In the genomic region with DNA sequence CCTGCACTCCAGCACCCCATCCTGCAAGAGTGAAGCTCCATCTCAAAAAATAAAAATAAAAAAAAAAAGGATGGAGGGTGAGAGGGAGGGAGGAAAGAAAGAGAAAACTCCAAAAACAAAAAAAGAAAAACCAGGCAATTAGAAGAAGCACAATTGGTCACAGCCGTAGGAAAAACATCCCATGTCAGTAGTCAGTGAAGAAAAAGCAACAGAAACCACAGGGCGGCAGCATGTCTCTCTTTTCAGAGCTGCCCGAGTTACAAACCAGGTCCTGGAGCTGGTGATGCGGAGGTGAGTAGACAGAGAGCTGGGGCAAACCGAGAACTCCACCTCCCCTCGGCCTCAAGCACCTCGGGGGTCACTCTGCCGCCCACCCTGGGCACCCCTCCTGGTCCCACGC, we compare ENCODE assay signal across 9 cellular contexts. TPM values are rescaled to one million over a fixed set of nuclear protein-coding genes. Genes with fewer than 3 reads are reported as not detected.
DNase-seq lines count a peak whose midpoint lies in the region; TF ChIP-seq lines count a peak whose summit lies in the region.
"Not testable (repeated sequence)": the region's sequence is repeated elsewhere in the genome, so short reads cannot be mapped to it uniquely, and the experiment has no call there.
"Had no signal": no experiment of that assay in that cellular context is flagged by ENCODE, and none has a peak within 500 bp of the region (broad histone marks: within the 10 kb centered on the region; RNA-seq: fewer than 3 reads in every experiment).

No MANE protein-coding gene starts in this region.

- not testable (repeated sequence) for H3K4me3 ChIP-seq in epithelial cell of esophagus (ENCODE audit: low read length); kidney epithelial cell (ENCODE audit: low read depth, low read length)

- H3K36me3 Mint-ChIP-seq in type B pancreatic cell, result not testable (repeated sequence)

- not testable (repeated sequence) for H3K27ac Mint-ChIP-seq in type B pancreatic cell

- not testable (repeated sequence) for H3K36me3 ChIP-seq in kidney epithelial cell (ENCODE audit: control insufficient read depth, insufficient read depth, low read length)

- TF ChIP-seq CTCF in epithelial cell of esophagus (IDR thresholded peaks at IDR 0.05; ENCODE audit: insufficient read depth, low read depth, low read length, missing control alignments) (peak; percentile 46), kidney epithelial cell (IDR thresholded peaks at IDR 0.05; ENCODE audit: insufficient read depth, low read length, poor library complexity, severe bottlenecking) (peak; percentile 34), type B pancreatic cell (conservative IDR thresholded peaks at IDR 0.05) (peak; percentile 46)

- H3K4me3 Mint-ChIP-seq in type B pancreatic cell, result peak overlapping the region; percentile 71

- peak; percentile 44 for DNase-seq in DMS114 treated with DMSO at 0.1 percent for 48 hours (lab: John Stamatoyannopoulos, UW; ENCODE audit: unreplicated experiment)
- peak; percentile 37 to 58 for DNase-seq in Kasumi-1 (lab: John Stamatoyannopoulos, UW)
- DNase-seq in RPMI8226, result peak; percentile 61
- DNase-seq in activated naive CD4-positive, alpha-beta T cell treated with anti-CD3 and anti-CD28 coated beads, Interleukin-2, amount 50 U/mL, for 16 hours, result peak; percentile 36
- peak; percentile 61 for DNase-seq in epithelial cell of esophagus (ENCODE audit: low read depth)
- not testable (repeated sequence) for DNase-seq in kidney epithelial cell (ENCODE audit: low read depth); type B pancreatic cell (ENCODE audit: extremely low spot score, unreplicated experiment)
- DNase-seq in pons (ENCODE audit: low spot score), result peak; percentile 79

- not testable (repeated sequence) for H3K27me3 Mint-ChIP-seq in type B pancreatic cell

- not testable (repeated sequence) for H3K27me3 ChIP-seq in kidney epithelial cell (ENCODE audit: control insufficient read depth, insufficient read depth, low read length)

- H3K4me1 Mint-ChIP-seq in type B pancreatic cell (ENCODE audit: unreplicated experiment), result not testable (repeated sequence)

- not testable (repeated sequence) for H3K9me3 Mint-ChIP-seq in type B pancreatic cell

RNA-seq across cellular contexts. Expression of a gene that starts 14.4 kb away (rescaled TPM):
- 85.6 and 102 TPM in 2 replicates for total RNA-seq in kidney epithelial cell
- 76.2 and 131 TPM in 2 replicates for total RNA-seq in type B pancreatic cell (ENCODE audit: low replicate concordance)

RNA-seq across cellular contexts. Expression of a gene that starts 27.1 kb away (rescaled TPM):
- total RNA-seq in kidney epithelial cell (0.54 and 0.68 TPM in 2 replicates), type B pancreatic cell (ENCODE audit: low replicate concordance) (7.4 and 9.9 TPM in 2 replicates)
- total RNA-seq: mononuclear cell had no signal

RNA-seq across cellular contexts. Expression of a gene that starts 34.3 kb away (rescaled TPM):
- total RNA-seq in kidney epithelial cell, result 82.7 and 83.9 TPM in 2 replicates
- total RNA-seq in type B pancreatic cell (ENCODE audit: low replicate concordance), result 71.0 and 81.6 TPM in 2 replicates
